18 cellular contexts compared by ENCODE assay signal in genomic region chr2:203732953-203733510, GRCh38. TPM values are rescaled to one million over a fixed set of nuclear protein-coding genes. Genes with fewer than 3 reads are reported as not detected.
A peak's percentile ranks its signal among the peaks of the same experiment; 100 is the strongest.
DNase-seq lines count a peak whose midpoint lies in the region; ATAC-seq and TF ChIP-seq lines count a peak whose summit lies in the region.
"Had no signal": no experiment of that assay in that cellular context is flagged by ENCODE, and none has a peak within 500 bp of the region (broad histone marks: within the 10 kb centered on the region; RNA-seq: fewer than 3 reads in every experiment).

No MANE protein-coding gene starts in this region.

- no peaks in the 10 kb centered on the region for H3K9me3 ChIP-seq in CD8-positive, alpha-beta T cell (ENCODE audit: low read length)
- no peaks in the 10 kb centered on the region for H3K9me3 ChIP-seq in psoas muscle
- H3K9me3 ChIP-seq: adrenal gland, breast epithelium had no signal

- POLR2A ChIA-PET in CD8-positive, alpha-beta T cell (lab: Charles Lee), result interaction anchor here (0.7 to 5.6 kb wide), 5 partner anchors 7 to 27 kb away, joined by 3 to 61 read pairs (median 8); partner anchors contain the start of gene CD28

- H3K36me3 ChIP-seq in CD8-positive, alpha-beta T cell (ENCODE audit: insufficient read depth, low read length), result peaks cover 34% of the 10 kb centered on the region
- no peaks in the 10 kb centered on the region for H3K36me3 ChIP-seq in psoas muscle (ENCODE audit: insufficient read depth in 1 of 2, low read depth in 1 of 2)
- H3K36me3 ChIP-seq: adrenal gland, breast epithelium had no signal

- peaks cover 61% of the 10 kb centered on the region for H3K4me1 ChIP-seq in CD8-positive, alpha-beta T cell (ENCODE audit: insufficient read depth, low read length)
- peaks cover 33% of the 10 kb centered on the region for H3K4me1 ChIP-seq in psoas muscle
- H3K4me1 ChIP-seq: adrenal gland, breast epithelium had no signal

- intact Hi-C loops in activated CD4-positive, alpha-beta T cell treated with anti-CD3 and anti-CD28 coated beads, Interleukin-2, amount 10 ng/mL, durations not matched to agents 24 days and 14 days (cut with micrococcal nuclease), result loop anchor here (5.0 to 10.0 kb wide), 5 partner anchors 69 to 372 kb away; partner anchors contain the start of genes CTLA4 and ICOS
- intact Hi-C loops in CD8-positive, alpha-beta T cell (cut with DNase I, micrococcal nuclease), result no loop called here
- intact Hi-C loops in psoas muscle (cut with DNase I), result loop anchor here in 1 of 2 donors (5.0 kb wide), 1 partner anchor 46 kb away; no protein-coding TSS in a partner anchor

- H3K4me3 ChIP-seq in CD8-positive, alpha-beta T cell (ENCODE audit: low read depth, low read length), result no peak overlapping the region
- no peak overlapping the region for H3K4me3 ChIP-seq in psoas muscle
- H3K4me3 ChIP-seq: adrenal gland, breast epithelium, skin epidermis had no signal

- peak; percentile 71 for DNase-seq in activated CD4-positive, alpha-beta T cell treated with anti-CD3 and anti-CD28 coated beads, Interleukin-2, amount 10 ng/mL, durations not matched to agents 24 days and 14 days
- DNase-seq in activated CD4-positive, alpha-beta T cell treated with anti-CD3 and anti-CD28 coated beads, Interleukin-2, amount 50 U/mL, for 4 hours, result no peak
- DNase-seq in CD8-positive, alpha-beta T cell, result no peak
- DNase-seq in psoas muscle, result no peak
- no peak for DNase-seq in SHP77 treated with DMSO at 0.1 percent for 48 hours (lab: John Stamatoyannopoulos, UW)
- DNase-seq in activated gamma-delta T cell (lab: John Stamatoyannopoulos, UW), result no peak
- no peak for DNase-seq in iPS-NIHi11 (ENCODE audit: low spot score)
- DNase-seq: adrenal gland, foreskin fibroblast, kidney glomerular epithelial cell, NCI-H526 treated with DMSO at 0.1 percent for 48 hours had no signal

- CTCF ChIA-PET in CD8-positive, alpha-beta T cell (lab: Charles Lee), result interaction anchor here (1.0 to 3.0 kb wide), 6 partner anchors 8 to 248 kb away, joined by 3 to 25 read pairs (median 8); no protein-coding TSS in a partner anchor

- WGBS in psoas muscle, 3 donors, result 47 to 75% (median 49%) methylated on average over 3 of the region's 3 CpGs

- ATAC-seq in CD8-positive, alpha-beta T cell, result peak; percentile 37
- no peak for ATAC-seq in activated T-helper 17 cell treated with anti-CD3 and anti-CD28 coated beads, Interleukin-2, amount 50 U/mL, for 72 hours (replicated peaks)
- ATAC-seq in psoas muscle, result peak in 3 of 4 donors; percentile 21 to 31 (median 27)
- ATAC-seq: WTC11 had no signal

- H3K4me1 Mint-ChIP-seq in activated CD4-positive, alpha-beta T cell treated with anti-CD3 and anti-CD28 coated beads, Interleukin-2, amount 10 ng/mL, durations not matched to agents 24 days and 14 days, result peaks cover 83% of the 10 kb centered on the region
- H3K4me1 Mint-ChIP-seq in CD8-positive, alpha-beta T cell (ENCODE audit: low read depth), result peaks cover 90% of the 10 kb centered on the region
- H3K4me1 Mint-ChIP-seq in activated T-helper 17 cell treated with anti-CD3 and anti-CD28 coated beads, Interleukin-2, amount 50 U/mL, for 72 hours, result peaks cover 77% of the 10 kb centered on the region
- H3K4me1 Mint-ChIP-seq: CD14-positive monocyte had no signal

- no peaks in the 10 kb centered on the region for H3K27me3 Mint-ChIP-seq in activated CD4-positive, alpha-beta T cell treated with anti-CD3 and anti-CD28 coated beads, Interleukin-2, amount 10 ng/mL, durations not matched to agents 24 days and 14 days
- H3K27me3 Mint-ChIP-seq in CD8-positive, alpha-beta T cell (ENCODE audit: low read depth), result no peaks in the 10 kb centered on the region
- H3K27me3 Mint-ChIP-seq in activated T-helper 17 cell treated with anti-CD3 and anti-CD28 coated beads, Interleukin-2, amount 50 U/mL, for 72 hours, result no peaks in the 10 kb centered on the region

- H3K27ac ChIP-seq in CD8-positive, alpha-beta T cell (ENCODE audit: low read depth, low read length), result no peak overlapping the region
- H3K27ac ChIP-seq in psoas muscle, result peak overlapping the region; percentile 78
- H3K27ac ChIP-seq: adrenal gland, breast epithelium, epithelial cell of prostate had no signal

- no peak for TF ChIP-seq CTCF in CD8-positive, alpha-beta T cell (IDR thresholded peaks at IDR 0.05)
- no peak for TF ChIP-seq CTCF in psoas muscle (IDR thresholded peaks at IDR 0.05)

- H3K27ac Mint-ChIP-seq in activated CD4-positive, alpha-beta T cell treated with anti-CD3 and anti-CD28 coated beads, Interleukin-2, amount 10 ng/mL, durations not matched to agents 24 days and 14 days, result peak overlapping the region; percentile 96
- H3K27ac Mint-ChIP-seq in CD8-positive, alpha-beta T cell, result peak overlapping the region; percentile 82
- H3K27ac Mint-ChIP-seq in activated T-helper 17 cell treated with anti-CD3 and anti-CD28 coated beads, Interleukin-2, amount 50 U/mL, for 72 hours, result peak overlapping the region; percentile 98
- H3K27ac Mint-ChIP-seq: CD14-positive monocyte, WTC11 had no signal

- no peaks in the 10 kb centered on the region for H3K27me3 ChIP-seq in CD8-positive, alpha-beta T cell (ENCODE audit: insufficient read depth, low read length)
- H3K27me3 ChIP-seq in psoas muscle (ENCODE audit: insufficient read depth in 3 of 3, low read length in 2 of 3), result no peaks in the 10 kb centered on the region
- H3K27me3 ChIP-seq: adrenal gland, breast epithelium had no signal

- peak overlapping the region; percentile 28 for H3K4me3 Mint-ChIP-seq in activated CD4-positive, alpha-beta T cell treated with anti-CD3 and anti-CD28 coated beads, Interleukin-2, amount 10 ng/mL, durations not matched to agents 24 days and 14 days
- no peak overlapping the region for H3K4me3 Mint-ChIP-seq in CD8-positive, alpha-beta T cell
- peak overlapping the region; percentile 70 for H3K4me3 Mint-ChIP-seq in activated T-helper 17 cell treated with anti-CD3 and anti-CD28 coated beads, Interleukin-2, amount 50 U/mL, for 72 hours
- H3K4me3 Mint-ChIP-seq: CD14-positive monocyte, WTC11 had no signal

- peaks cover 12% of the 10 kb centered on the region for H3K9me3 Mint-ChIP-seq in activated CD4-positive, alpha-beta T cell treated with anti-CD3 and anti-CD28 coated beads, Interleukin-2, amount 10 ng/mL, durations not matched to agents 24 days and 14 days
- H3K9me3 Mint-ChIP-seq in CD8-positive, alpha-beta T cell, result no peaks in the 10 kb centered on the region
- peaks cover 5% of the 10 kb centered on the region for H3K9me3 Mint-ChIP-seq in activated T-helper 17 cell treated with anti-CD3 and anti-CD28 coated beads, Interleukin-2, amount 50 U/mL, for 72 hours
- H3K9me3 Mint-ChIP-seq: WTC11 had no signal

- H3K36me3 Mint-ChIP-seq in activated CD4-positive, alpha-beta T cell treated with anti-CD3 and anti-CD28 coated beads, Interleukin-2, amount 10 ng/mL, durations not matched to agents 24 days and 14 days (ENCODE audit: low read depth), result peaks cover 85% of the 10 kb centered on the region
- peaks cover 95% of the 10 kb centered on the region for H3K36me3 Mint-ChIP-seq in CD8-positive, alpha-beta T cell
- peaks cover 100% of the 10 kb centered on the region for H3K36me3 Mint-ChIP-seq in activated T-helper 17 cell treated with anti-CD3 and anti-CD28 coated beads, Interleukin-2, amount 50 U/mL, for 72 hours (ENCODE audit: low read depth)
- H3K36me3 Mint-ChIP-seq: CD14-positive monocyte, WTC11 had no signal

RNA-seq across cellular contexts. Expression of gene CD28, which starts 26.6 kb away (rescaled TPM):
- 130 and 132 TPM in 2 replicates for total RNA-seq in activated CD4-positive, alpha-beta T cell treated with anti-CD3 and anti-CD28 coated beads, Interleukin-2, amount 10 ng/mL, durations not matched to agents 24 days and 14 days
- total RNA-seq in CD8-positive, alpha-beta T cell, result 10 to 100 TPM; 78.4 to 80.7 TPM
- 100 to 1,000 TPM; 242 to 382 TPM for total RNA-seq in activated T-helper 17 cell treated with anti-CD3 and anti-CD28 coated beads, Interleukin-2, amount 50 U/mL, for 72 hours
- total RNA-seq in psoas muscle, result under 1 TPM; 0.17 to 0.71 (median 0.45) TPM
- polyA plus RNA-seq in psoas muscle, result under 1 TPM; 0.01 to 0.09 (median 0.03) TPM
- polyA plus RNA-seq: neural cell had no signal

Comparison
In these comparisons a context has a peak if more than half of its experiments do, and no peak if none do; other contexts are left out.
1. RNA of gene CD28, which starts 26.6 kb away (total RNA-seq): 242 to 382 TPM in activated T-helper 17 cell treated with anti-CD3 and anti-CD28 coated beads, Interleukin-2, amount 50 U/mL, for 72 hours, 130 to 132 TPM in activated CD4-positive, alpha-beta T cell treated with anti-CD3 and anti-CD28 coated beads, Interleukin-2, amount 10 ng/mL, durations not matched to agents 24 days and 14 days and 78.4 to 80.7 TPM in CD8-positive, alpha-beta T cell; 0.17 to 0.71 TPM in psoas muscle; every median in the first group is over 10 times any median in the second.
2. Peak in every context shown above with its lines, with median percentiles within 50 percentile points of each other: H3K27ac Mint-ChIP-seq.